Comparison of ENCODE assay signal across 17 cellular contexts in genomic region chr12:2581293-2582045, GRCh38.
"Had no signal": no experiment of that assay in that cellular context is flagged by ENCODE, and none has a peak within 500 bp of the region (broad histone marks: within the 10 kb centered on the region; RNA-seq: fewer than 3 reads in every experiment).

No MANE protein-coding gene starts in this region.

- DNase-seq: colonic mucosa; dermis blood vessel endothelial cell; erythroblast; foreskin keratinocyte; immature natural killer cell; left ventricle myocardium inferior; mesendoderm; naive thymus-derived CD4-positive, alpha-beta T cell; nephron progenitor cell; small intestine; stimulated activated CD4-positive, alpha-beta T cell treated with anti-CD3 and anti-CD28 coated beads, Interleukin-2, amount 100 ng/mL, for 48 hours; stimulated activated naive CD4-positive, alpha-beta T cell treated with Interleukin-2 at 50 U/mL for 16 hours; trophoblast cell; uterus had no signal

- H3K36me3 ChIP-seq: colonic mucosa, neutrophil, uterus had no signal

- H3K4me3 ChIP-seq: colonic mucosa, left ventricle myocardium inferior, lung, right atrium auricular region, uterus had no signal

- H3K4me1 ChIP-seq: colonic mucosa, foreskin keratinocyte had no signal

- H3K9me3 Mint-ChIP-seq: immature natural killer cell; naive thymus-derived CD4-positive, alpha-beta T cell; nephron progenitor cell had no signal

- ATAC-seq: foreskin keratinocyte; naive thymus-derived CD4-positive, alpha-beta T cell had no signal

- H3K36me3 Mint-ChIP-seq: immature natural killer cell; naive thymus-derived CD4-positive, alpha-beta T cell had no signal

- H3K27ac ChIP-seq: colonic mucosa, foreskin keratinocyte, left ventricle myocardium inferior, neutrophil, right atrium auricular region had no signal

- H3K27me3 ChIP-seq: colonic mucosa, right atrium auricular region, uterus had no signal

- H3K9me3 ChIP-seq: colonic mucosa, left ventricle myocardium inferior, neutrophil, right atrium auricular region, uterus had no signal

- H3K4me1 Mint-ChIP-seq: immature natural killer cell had no signal

- H3K27ac Mint-ChIP-seq: immature natural killer cell; naive thymus-derived CD4-positive, alpha-beta T cell; nephron progenitor cell had no signal
